In genomic region chr17:17009972-17010371, GRCh38 we compare ENCODE assay signal across 1 cellular context.
TF ChIP-seq lines count a peak whose summit lies in the region.

No MANE protein-coding gene starts in this region.

TF ChIP-seq in HepG2, 621 proteins besides CTCF, POLR2A, EP300 and RAD21:
- peak; percentile 55 for TF ChIP-seq STAG1 (CRISPR knock-in tag; IDR thresholded peaks at IDR 0.05)
